ENCODE assay signal across 1 cellular context in genomic region chr13:50082426-50083283, GRCh38.
TF ChIP-seq lines count a peak whose summit lies in the region.

No MANE protein-coding gene starts in this region.

TF ChIP-seq in HepG2, 621 proteins besides CTCF, POLR2A, EP300 and RAD21 (continued from another document and continues in another):
- TF ChIP-seq, protein P1, sequence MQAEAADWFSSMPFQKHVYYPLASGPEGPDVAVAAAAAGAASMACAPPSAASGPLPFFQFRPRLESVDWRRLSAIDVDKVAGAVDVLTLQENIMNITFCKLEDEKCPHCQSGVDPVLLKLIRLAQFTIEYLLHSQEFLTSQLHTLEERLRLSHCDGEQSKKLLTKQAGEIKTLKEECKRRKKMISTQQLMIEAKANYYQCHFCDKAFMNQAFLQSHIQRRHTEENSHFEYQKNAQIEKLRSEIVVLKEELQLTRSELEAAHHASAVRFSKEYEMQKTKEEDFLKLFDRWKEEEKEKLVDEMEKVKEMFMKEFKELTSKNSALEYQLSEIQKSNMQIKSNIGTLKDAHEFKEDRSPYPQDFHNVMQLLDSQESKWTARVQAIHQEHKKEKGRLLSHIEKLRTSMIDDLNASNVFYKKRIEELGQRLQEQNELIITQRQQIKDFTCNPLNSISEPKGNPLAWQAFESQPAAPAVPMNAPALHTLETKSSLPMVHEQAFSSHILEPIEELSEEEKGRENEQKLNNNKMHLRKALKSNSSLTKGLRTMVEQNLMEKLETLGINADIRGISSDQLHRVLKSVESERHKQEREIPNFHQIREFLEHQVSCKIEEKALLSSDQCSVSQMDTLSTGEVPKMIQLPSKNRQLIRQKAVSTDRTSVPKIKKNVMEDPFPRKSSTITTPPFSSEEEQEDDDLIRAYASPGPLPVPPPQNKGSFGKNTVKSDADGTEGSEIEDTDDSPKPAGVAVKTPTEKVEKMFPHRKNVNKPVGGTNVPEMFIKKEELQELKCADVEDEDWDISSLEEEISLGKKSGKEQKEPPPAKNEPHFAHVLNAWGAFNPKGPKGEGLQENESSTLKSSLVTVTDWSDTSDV (CRISPR knock-in tag; IDR thresholded peaks at IDR 0.05): no peak
- TF ChIP-seq MNT (IDR thresholded peaks at IDR 0.05) (peak; percentile 36; the same call in 1 of the 2 replicates), XBP1 (CRISPR knock-in tag; IDR thresholded peaks at IDR 0.05) (no peak), MAFF (IDR thresholded peaks at IDR 0.05; ENCODE audit: low read depth, low read length) (no peak), MAF1 (CRISPR knock-in tag; IDR thresholded peaks at IDR 0.05; ENCODE audit: borderline replicate concordance) (no peak), ZNF264 (CRISPR knock-in tag; IDR thresholded peaks at IDR 0.05) (peak; percentile 51; the same call in 1 of the 2 replicates), PHB2 (IDR thresholded peaks at IDR 0.05; ENCODE audit: partially characterized antibody) (no peak), ZSCAN20 (CRISPR knock-in tag; IDR thresholded peaks at IDR 0.05; ENCODE audit: borderline replicate concordance) (0 out of 2 replicates have a peak, but pooled peaks have one; percentile 81), SIX4 (CRISPR knock-in tag; IDR thresholded peaks at IDR 0.05) (no peak), ZNF577 (CRISPR knock-in tag; IDR thresholded peaks at IDR 0.05; ENCODE audit: borderline replicate concordance, low read depth) (no peak), MXI1 (IDR thresholded peaks at IDR 0.05; ENCODE audit: borderline replicate concordance, low read depth, low read length) (peak; percentile 85; the same call in 1 of the 3 replicates), ZSCAN29 (CRISPR knock-in tag; conservative IDR thresholded peaks at IDR 0.05) (0 out of 2 replicates have a peak, but pooled peaks have one; percentile 4), SP5 (CRISPR knock-in tag; IDR thresholded peaks at IDR 0.05; ENCODE audit: borderline replicate concordance, low read depth) (peak; percentile 33; the same call in 1 of the 2 replicates), ZNF878 (CRISPR knock-in tag; IDR thresholded peaks at IDR 0.05) (no peak), ZEB1 (IDR thresholded peaks at IDR 0.05; ENCODE audit: insufficient replicate concordance, low read depth) (no peak), ARID3A (IDR thresholded peaks at IDR 0.05; ENCODE audit: low read depth, low read length) (peak; percentile 63), ZNF367 (CRISPR knock-in tag; IDR thresholded peaks at IDR 0.05; ENCODE audit: borderline replicate concordance) (0 out of 2 replicates have a peak, but pooled peaks have one; percentile 27), XRCC5 (optimal IDR thresholded peaks at IDR 0.05; ENCODE audit: low read length) (peak; percentile 11), ZNF503 (CRISPR knock-in tag; IDR thresholded peaks at IDR 0.05) (no peak), POLR2AphosphoS2 (IDR thresholded peaks at IDR 0.05; ENCODE audit: low read depth, low read length) (no peak), GATA4 (IDR thresholded peaks at IDR 0.05; ENCODE audit: borderline replicate concordance, low read depth) (0 out of 2 replicates have a peak, but pooled peaks have one; percentile 19), POLR2AphosphoS5 (IDR thresholded peaks at IDR 0.05; ENCODE audit: low read depth, low read length) (peak; percentile 76), ETS1 (CRISPR knock-in tag; IDR thresholded peaks at IDR 0.05) (no peak), HDAC6 (IDR thresholded peaks at IDR 0.05; ENCODE audit: low read depth, low read length) (no peak), ZNF547 (CRISPR knock-in tag; IDR thresholded peaks at IDR 0.05) (no peak), U2AF1 (optimal IDR thresholded peaks at IDR 0.05; ENCODE audit: low read depth, low read length) (no peak), ZNF138 (CRISPR knock-in tag; IDR thresholded peaks at IDR 0.05; ENCODE audit: low read depth) (no peak), TCF12 (IDR thresholded peaks at IDR 0.05) (no peak), TCF12 (CRISPR knock-in tag; IDR thresholded peaks at IDR 0.05) (no peak), MED1 (CRISPR knock-in tag; IDR thresholded peaks at IDR 0.05) (peak; percentile 59; the same call in 1 of the 2 replicates), TOPORS (CRISPR knock-in tag; IDR thresholded peaks at IDR 0.05) (no peak), PAX8 (CRISPR knock-in tag; IDR thresholded peaks at IDR 0.05; ENCODE audit: borderline replicate concordance) (no peak), PBX3 (CRISPR knock-in tag; IDR thresholded peaks at IDR 0.05; ENCODE audit: borderline replicate concordance) (no peak), RFXANK (CRISPR knock-in tag; IDR thresholded peaks at IDR 0.05) (no peak), YEATS4 (CRISPR knock-in tag; IDR thresholded peaks at IDR 0.05; ENCODE audit: borderline replicate concordance) (no peak; the same call in 1 of the 2 replicates)
- TF ChIP-seq, protein P2, sequence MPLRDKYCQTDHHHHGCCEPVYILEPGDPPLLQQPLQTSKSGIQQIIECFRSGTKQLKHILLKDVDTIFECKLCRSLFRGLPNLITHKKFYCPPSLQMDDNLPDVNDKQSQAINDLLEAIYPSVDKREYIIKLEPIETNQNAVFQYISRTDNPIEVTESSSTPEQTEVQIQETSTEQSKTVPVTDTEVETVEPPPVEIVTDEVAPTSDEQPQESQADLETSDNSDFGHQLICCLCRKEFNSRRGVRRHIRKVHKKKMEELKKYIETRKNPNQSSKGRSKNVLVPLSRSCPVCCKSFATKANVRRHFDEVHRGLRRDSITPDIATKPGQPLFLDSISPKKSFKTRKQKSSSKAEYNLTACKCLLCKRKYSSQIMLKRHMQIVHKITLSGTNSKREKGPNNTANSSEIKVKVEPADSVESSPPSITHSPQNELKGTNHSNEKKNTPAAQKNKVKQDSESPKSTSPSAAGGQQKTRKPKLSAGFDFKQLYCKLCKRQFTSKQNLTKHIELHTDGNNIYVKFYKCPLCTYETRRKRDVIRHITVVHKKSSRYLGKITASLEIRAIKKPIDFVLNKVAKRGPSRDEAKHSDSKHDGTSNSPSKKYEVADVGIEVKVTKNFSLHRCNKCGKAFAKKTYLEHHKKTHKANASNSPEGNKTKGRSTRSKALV (CRISPR knock-in tag; IDR thresholded peaks at IDR 0.05): no peak
- TF ChIP-seq, protein P3, sequence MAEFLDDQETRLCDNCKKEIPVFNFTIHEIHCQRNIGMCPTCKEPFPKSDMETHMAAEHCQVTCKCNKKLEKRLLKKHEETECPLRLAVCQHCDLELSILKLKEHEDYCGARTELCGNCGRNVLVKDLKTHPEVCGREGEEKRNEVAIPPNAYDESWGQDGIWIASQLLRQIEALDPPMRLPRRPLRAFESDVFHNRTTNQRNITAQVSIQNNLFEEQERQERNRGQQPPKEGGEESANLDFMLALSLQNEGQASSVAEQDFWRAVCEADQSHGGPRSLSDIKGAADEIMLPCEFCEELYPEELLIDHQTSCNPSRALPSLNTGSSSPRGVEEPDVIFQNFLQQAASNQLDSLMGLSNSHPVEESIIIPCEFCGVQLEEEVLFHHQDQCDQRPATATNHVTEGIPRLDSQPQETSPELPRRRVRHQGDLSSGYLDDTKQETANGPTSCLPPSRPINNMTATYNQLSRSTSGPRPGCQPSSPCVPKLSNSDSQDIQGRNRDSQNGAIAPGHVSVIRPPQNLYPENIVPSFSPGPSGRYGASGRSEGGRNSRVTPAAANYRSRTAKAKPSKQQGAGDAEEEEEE (CRISPR knock-in tag; IDR thresholded peaks at IDR 0.05; ENCODE audit: borderline replicate concordance): no peak
- TF ChIP-seq, protein P4, sequence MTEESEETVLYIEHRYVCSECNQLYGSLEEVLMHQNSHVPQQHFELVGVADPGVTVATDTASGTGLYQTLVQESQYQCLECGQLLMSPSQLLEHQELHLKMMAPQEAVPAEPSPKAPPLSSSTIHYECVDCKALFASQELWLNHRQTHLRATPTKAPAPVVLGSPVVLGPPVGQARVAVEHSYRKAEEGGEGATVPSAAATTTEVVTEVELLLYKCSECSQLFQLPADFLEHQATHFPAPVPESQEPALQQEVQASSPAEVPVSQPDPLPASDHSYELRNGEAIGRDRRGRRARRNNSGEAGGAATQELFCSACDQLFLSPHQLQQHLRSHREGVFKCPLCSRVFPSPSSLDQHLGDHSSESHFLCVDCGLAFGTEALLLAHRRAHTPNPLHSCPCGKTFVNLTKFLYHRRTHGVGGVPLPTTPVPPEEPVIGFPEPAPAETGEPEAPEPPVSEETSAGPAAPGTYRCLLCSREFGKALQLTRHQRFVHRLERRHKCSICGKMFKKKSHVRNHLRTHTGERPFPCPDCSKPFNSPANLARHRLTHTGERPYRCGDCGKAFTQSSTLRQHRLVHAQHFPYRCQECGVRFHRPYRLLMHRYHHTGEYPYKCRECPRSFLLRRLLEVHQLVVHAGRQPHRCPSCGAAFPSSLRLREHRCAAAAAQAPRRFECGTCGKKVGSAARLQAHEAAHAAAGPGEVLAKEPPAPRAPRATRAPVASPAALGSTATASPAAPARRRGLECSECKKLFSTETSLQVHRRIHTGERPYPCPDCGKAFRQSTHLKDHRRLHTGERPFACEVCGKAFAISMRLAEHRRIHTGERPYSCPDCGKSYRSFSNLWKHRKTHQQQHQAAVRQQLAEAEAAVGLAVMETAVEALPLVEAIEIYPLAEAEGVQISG (CRISPR knock-in tag; IDR thresholded peaks at IDR 0.05): peak; percentile 14
- TF ChIP-seq, protein P5, sequence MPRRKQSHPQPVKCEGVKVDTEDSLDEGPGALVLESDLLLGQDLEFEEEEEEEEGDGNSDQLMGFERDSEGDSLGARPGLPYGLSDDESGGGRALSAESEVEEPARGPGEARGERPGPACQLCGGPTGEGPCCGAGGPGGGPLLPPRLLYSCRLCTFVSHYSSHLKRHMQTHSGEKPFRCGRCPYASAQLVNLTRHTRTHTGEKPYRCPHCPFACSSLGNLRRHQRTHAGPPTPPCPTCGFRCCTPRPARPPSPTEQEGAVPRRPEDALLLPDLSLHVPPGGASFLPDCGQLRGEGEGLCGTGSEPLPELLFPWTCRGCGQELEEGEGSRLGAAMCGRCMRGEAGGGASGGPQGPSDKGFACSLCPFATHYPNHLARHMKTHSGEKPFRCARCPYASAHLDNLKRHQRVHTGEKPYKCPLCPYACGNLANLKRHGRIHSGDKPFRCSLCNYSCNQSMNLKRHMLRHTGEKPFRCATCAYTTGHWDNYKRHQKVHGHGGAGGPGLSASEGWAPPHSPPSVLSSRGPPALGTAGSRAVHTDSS (CRISPR knock-in tag; conservative IDR thresholded peaks at IDR 0.05): no peak
- TF ChIP-seq, protein P6, sequence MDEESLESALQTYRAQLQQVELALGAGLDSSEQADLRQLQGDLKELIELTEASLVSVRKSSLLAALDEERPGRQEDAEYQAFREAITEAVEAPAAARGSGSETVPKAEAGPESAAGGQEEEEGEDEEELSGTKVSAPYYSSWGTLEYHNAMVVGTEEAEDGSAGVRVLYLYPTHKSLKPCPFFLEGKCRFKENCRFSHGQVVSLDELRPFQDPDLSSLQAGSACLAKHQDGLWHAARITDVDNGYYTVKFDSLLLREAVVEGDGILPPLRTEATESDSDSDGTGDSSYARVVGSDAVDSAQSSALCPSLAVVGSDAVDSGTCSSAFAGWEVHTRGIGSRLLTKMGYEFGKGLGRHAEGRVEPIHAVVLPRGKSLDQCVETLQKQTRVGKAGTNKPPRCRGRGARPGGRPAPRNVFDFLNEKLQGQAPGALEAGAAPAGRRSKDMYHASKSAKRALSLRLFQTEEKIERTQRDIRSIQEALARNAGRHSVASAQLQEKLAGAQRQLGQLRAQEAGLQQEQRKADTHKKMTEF (CRISPR knock-in tag; IDR thresholded peaks at IDR 0.05): peak; percentile 17; the same call in 1 of the 2 replicates
